Comparison of ENCODE assay signal across 1 cellular context in the genomic region with DNA sequence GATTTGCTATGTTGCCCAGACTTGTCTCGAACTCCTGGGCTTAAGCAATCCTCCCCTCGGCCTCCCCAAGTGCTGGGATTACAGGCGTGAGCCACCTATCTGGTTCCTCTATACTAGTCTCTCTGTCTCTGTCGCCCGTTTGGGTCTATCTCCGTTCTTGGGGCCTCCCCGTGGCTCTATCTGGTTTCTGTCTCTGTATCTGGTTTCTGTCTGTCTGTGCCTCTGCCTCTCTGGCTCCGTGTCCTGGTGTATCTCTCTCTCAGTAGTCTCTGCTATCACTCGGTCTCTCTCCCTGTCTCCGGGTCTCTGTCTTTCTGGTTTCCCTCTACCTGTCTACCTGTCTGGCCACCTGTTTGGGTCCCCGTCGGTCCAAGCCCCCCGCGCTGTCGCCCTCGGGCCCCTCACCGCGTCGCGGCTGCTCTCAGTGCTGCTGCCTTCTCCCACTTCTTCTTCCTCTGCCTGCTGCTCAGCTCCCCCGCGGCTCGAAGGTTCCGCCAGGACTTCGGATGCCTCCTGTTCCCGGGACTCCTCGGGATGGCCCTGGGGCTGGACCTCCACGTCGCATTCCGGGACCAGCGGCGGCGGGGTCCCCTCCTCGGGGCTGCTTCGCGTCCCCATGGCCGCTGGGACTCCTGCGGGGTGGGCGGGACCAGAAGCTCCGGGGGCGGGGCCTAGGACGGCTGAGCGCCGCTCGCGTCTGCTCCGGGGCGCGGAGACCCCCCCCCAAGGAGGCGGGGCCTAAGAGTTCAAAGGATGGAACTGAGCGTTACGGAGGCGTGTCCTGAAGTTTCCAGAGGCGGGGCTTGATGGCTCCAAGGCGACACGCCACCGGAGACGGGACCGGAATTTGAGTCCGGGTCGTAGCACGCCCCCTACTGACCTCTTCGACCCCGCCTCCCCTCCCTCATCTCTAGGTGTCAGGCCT.
TF ChIP-seq lines count a peak whose summit lies in the region.

No MANE protein-coding gene starts in this region.

TF ChIP-seq in HepG2, 621 proteins besides CTCF, POLR2A, EP300 and RAD21 (continued from another document and continues in another):
- TF ChIP-seq, protein P1, sequence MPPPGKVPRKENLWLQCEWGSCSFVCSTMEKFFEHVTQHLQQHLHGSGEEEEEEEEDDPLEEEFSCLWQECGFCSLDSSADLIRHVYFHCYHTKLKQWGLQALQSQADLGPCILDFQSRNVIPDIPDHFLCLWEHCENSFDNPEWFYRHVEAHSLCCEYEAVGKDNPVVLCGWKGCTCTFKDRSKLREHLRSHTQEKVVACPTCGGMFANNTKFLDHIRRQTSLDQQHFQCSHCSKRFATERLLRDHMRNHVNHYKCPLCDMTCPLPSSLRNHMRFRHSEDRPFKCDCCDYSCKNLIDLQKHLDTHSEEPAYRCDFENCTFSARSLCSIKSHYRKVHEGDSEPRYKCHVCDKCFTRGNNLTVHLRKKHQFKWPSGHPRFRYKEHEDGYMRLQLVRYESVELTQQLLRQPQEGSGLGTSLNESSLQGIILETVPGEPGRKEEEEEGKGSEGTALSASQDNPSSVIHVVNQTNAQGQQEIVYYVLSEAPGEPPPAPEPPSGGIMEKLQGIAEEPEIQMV (CRISPR knock-in tag; IDR thresholded peaks at IDR 0.05; ENCODE audit: low read depth), result no peak; the same call in 1 of the 2 replicates
- 0 out of 2 replicates have a peak, but pooled peaks have one; percentile 66 for TF ChIP-seq MAZ (IDR thresholded peaks at IDR 0.05; ENCODE audit: borderline replicate concordance, low read depth, low read length)
- no peak; the same call in 1 of the 2 replicates for TF ChIP-seq MAZ (CRISPR knock-in tag; IDR thresholded peaks at IDR 0.05; ENCODE audit: low read depth)
- no peak for TF ChIP-seq NFIB (CRISPR knock-in tag; IDR thresholded peaks at IDR 0.05; ENCODE audit: borderline replicate concordance)
- no peak for TF ChIP-seq CBX2 (IDR thresholded peaks at IDR 0.05; ENCODE audit: low read depth, low read length)
- TF ChIP-seq CBX2 (CRISPR knock-in tag; IDR thresholded peaks at IDR 0.05; ENCODE audit: low read depth), result no peak
- no peak for TF ChIP-seq ZNF282 (IDR thresholded peaks at IDR 0.05; ENCODE audit: partially characterized antibody)
- TF ChIP-seq IRF2 (CRISPR knock-in tag; IDR thresholded peaks at IDR 0.05), result no peak
- TF ChIP-seq, protein P2, sequence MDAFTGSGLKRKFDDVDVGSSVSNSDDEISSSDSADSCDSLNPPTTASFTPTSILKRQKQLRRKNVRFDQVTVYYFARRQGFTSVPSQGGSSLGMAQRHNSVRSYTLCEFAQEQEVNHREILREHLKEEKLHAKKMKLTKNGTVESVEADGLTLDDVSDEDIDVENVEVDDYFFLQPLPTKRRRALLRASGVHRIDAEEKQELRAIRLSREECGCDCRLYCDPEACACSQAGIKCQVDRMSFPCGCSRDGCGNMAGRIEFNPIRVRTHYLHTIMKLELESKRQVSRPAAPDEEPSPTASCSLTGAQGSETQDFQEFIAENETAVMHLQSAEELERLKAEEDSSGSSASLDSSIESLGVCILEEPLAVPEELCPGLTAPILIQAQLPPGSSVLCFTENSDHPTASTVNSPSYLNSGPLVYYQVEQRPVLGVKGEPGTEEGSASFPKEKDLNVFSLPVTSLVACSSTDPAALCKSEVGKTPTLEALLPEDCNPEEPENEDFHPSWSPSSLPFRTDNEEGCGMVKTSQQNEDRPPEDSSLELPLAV (CRISPR knock-in tag; conservative IDR thresholded peaks at IDR 0.05; ENCODE audit: low read depth), result no peak
- no peak for TF ChIP-seq ZNF737 (CRISPR knock-in tag; IDR thresholded peaks at IDR 0.05; ENCODE audit: borderline replicate concordance)
- TF ChIP-seq, protein P3, sequence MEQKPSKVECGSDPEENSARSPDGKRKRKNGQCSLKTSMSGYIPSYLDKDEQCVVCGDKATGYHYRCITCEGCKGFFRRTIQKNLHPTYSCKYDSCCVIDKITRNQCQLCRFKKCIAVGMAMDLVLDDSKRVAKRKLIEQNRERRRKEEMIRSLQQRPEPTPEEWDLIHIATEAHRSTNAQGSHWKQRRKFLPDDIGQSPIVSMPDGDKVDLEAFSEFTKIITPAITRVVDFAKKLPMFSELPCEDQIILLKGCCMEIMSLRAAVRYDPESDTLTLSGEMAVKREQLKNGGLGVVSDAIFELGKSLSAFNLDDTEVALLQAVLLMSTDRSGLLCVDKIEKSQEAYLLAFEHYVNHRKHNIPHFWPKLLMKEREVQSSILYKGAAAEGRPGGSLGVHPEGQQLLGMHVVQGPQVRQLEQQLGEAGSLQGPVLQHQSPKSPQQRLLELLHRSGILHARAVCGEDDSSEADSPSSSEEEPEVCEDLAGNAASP (CRISPR knock-in tag; IDR thresholded peaks at IDR 0.05; ENCODE audit: borderline replicate concordance), result no peak
- TF ChIP-seq POLR2AphosphoS5 (IDR thresholded peaks at IDR 0.05; ENCODE audit: low read depth, low read length), result peak; percentile 62
- TF ChIP-seq, protein P4, sequence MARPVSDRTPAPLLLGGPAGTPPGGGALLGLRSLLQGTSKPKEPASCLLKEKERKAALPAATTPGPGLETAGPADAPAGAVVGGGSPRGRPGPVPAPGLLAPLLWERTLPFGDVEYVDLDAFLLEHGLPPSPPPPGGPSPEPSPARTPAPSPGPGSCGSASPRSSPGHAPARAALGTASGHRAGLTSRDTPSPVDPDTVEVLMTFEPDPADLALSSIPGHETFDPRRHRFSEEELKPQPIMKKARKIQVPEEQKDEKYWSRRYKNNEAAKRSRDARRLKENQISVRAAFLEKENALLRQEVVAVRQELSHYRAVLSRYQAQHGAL (CRISPR knock-in tag; IDR thresholded peaks at IDR 0.05; ENCODE audit: not compliant biosample characterization), result no peak
- TF ChIP-seq U2AF1 (optimal IDR thresholded peaks at IDR 0.05; ENCODE audit: low read depth, low read length), result no peak
- TF ChIP-seq ZNF674 (CRISPR knock-in tag; IDR thresholded peaks at IDR 0.05; ENCODE audit: low read depth), result no peak
- no peak; the same call in 1 of the 2 replicates for TF ChIP-seq ARNTL (CRISPR knock-in tag; IDR thresholded peaks at IDR 0.05)
- TF ChIP-seq KAT8 (CRISPR knock-in tag; IDR thresholded peaks at IDR 0.05), result no peak; the same call in 1 of the 2 replicates
- TF ChIP-seq, protein P5, sequence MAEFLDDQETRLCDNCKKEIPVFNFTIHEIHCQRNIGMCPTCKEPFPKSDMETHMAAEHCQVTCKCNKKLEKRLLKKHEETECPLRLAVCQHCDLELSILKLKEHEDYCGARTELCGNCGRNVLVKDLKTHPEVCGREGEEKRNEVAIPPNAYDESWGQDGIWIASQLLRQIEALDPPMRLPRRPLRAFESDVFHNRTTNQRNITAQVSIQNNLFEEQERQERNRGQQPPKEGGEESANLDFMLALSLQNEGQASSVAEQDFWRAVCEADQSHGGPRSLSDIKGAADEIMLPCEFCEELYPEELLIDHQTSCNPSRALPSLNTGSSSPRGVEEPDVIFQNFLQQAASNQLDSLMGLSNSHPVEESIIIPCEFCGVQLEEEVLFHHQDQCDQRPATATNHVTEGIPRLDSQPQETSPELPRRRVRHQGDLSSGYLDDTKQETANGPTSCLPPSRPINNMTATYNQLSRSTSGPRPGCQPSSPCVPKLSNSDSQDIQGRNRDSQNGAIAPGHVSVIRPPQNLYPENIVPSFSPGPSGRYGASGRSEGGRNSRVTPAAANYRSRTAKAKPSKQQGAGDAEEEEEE (CRISPR knock-in tag; IDR thresholded peaks at IDR 0.05; ENCODE audit: borderline replicate concordance), result no peak
- 0 out of 2 replicates have a peak, but pooled peaks have one; percentile 39 for TF ChIP-seq ZNF225 (CRISPR knock-in tag; IDR thresholded peaks at IDR 0.05)
- TF ChIP-seq, protein P6, sequence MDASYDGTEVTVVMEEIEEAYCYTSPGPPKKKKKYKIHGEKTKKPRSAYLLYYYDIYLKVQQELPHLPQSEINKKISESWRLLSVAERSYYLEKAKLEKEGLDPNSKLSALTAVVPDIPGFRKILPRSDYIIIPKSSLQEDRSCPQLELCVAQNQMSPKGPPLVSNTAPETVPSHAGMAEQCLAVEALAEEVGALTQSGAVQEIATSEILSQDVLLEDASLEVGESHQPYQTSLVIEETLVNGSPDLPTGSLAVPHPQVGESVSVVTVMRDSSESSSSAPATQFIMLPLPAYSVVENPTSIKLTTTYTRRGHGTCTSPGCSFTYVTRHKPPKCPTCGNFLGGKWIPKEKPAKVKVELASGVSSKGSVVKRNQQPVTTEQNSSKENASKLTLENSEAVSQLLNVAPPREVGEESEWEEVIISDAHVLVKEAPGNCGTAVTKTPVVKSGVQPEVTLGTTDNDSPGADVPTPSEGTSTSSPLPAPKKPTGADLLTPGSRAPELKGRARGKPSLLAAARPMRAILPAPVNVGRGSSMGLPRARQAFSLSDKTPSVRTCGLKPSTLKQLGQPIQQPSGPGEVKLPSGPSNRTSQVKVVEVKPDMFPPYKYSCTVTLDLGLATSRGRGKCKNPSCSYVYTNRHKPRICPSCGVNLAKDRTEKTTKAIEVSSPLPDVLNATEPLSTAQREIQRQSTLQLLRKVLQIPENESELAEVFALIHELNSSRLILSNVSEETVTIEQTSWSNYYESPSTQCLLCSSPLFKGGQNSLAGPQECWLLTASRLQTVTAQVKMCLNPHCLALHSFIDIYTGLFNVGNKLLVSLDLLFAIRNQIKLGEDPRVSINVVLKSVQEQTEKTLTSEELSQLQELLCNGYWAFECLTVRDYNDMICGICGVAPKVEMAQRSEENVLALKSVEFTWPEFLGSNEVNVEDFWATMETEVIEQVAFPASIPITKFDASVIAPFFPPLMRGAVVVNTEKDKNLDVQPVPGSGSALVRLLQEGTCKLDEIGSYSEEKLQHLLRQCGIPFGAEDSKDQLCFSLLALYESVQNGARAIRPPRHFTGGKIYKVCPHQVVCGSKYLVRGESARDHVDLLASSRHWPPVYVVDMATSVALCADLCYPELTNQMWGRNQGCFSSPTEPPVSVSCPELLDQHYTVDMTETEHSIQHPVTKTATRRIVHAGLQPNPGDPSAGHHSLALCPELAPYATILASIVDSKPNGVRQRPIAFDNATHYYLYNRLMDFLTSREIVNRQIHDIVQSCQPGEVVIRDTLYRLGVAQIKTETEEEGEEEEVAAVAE (CRISPR knock-in tag; IDR thresholded peaks at IDR 0.05; ENCODE audit: borderline replicate concordance), result no peak
- TF ChIP-seq PHB2 (IDR thresholded peaks at IDR 0.05; ENCODE audit: partially characterized antibody), result no peak
- no peak for TF ChIP-seq GZF1 (CRISPR knock-in tag; IDR thresholded peaks at IDR 0.05)
- TF ChIP-seq ZNF556 (CRISPR knock-in tag; IDR thresholded peaks at IDR 0.05; ENCODE audit: borderline replicate concordance), result peak; percentile 51; the same call in 1 of the 2 replicates
- TF ChIP-seq, protein P7, sequence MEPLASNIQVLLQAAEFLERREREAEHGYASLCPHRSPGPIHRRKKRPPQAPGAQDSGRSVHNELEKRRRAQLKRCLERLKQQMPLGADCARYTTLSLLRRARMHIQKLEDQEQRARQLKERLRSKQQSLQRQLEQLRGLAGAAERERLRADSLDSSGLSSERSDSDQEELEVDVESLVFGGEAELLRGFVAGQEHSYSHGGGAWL (CRISPR knock-in tag; IDR thresholded peaks at IDR 0.05), result no peak
- TF ChIP-seq ZNF224 (CRISPR knock-in tag; IDR thresholded peaks at IDR 0.05), result no peak
- TF ChIP-seq ONECUT2 (CRISPR knock-in tag; IDR thresholded peaks at IDR 0.05), result no peak
- no peak for TF ChIP-seq ZSCAN30 (CRISPR knock-in tag; IDR thresholded peaks at IDR 0.05)
- TF ChIP-seq HNF4A (CRISPR knock-in tag; IDR thresholded peaks at IDR 0.05), result no peak
- no peak for TF ChIP-seq KAT2B (IDR thresholded peaks at IDR 0.05; ENCODE audit: borderline replicate concordance, low read depth, low read length)
- no peak for TF ChIP-seq CAMTA2 (CRISPR knock-in tag; IDR thresholded peaks at IDR 0.05; ENCODE audit: borderline replicate concordance)
- TF ChIP-seq ZNF326 (CRISPR knock-in tag; IDR thresholded peaks at IDR 0.05; ENCODE audit: borderline replicate concordance), result no peak
- TF ChIP-seq NCOA5 (CRISPR knock-in tag; IDR thresholded peaks at IDR 0.05), result no peak
- TF ChIP-seq NCOA1 (CRISPR knock-in tag; IDR thresholded peaks at IDR 0.05), result no peak
- TF ChIP-seq, protein P8, sequence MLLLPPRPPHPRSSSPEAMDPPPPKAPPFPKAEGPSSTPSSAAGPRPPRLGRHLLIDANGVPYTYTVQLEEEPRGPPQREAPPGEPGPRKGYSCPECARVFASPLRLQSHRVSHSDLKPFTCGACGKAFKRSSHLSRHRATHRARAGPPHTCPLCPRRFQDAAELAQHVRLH (CRISPR knock-in tag; IDR thresholded peaks at IDR 0.05; ENCODE audit: borderline replicate concordance, low read depth), result no peak; the same call in 1 of the 2 replicates
- no peak for TF ChIP-seq ZNF766 (CRISPR knock-in tag; IDR thresholded peaks at IDR 0.05; ENCODE audit: borderline replicate concordance)
- TF ChIP-seq, protein P9, sequence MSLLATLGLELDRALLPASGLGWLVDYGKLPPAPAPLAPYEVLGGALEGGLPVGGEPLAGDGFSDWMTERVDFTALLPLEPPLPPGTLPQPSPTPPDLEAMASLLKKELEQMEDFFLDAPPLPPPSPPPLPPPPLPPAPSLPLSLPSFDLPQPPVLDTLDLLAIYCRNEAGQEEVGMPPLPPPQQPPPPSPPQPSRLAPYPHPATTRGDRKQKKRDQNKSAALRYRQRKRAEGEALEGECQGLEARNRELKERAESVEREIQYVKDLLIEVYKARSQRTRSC (CRISPR knock-in tag; IDR thresholded peaks at IDR 0.05; ENCODE audit: low read depth), result no peak
- TF ChIP-seq, protein P10, sequence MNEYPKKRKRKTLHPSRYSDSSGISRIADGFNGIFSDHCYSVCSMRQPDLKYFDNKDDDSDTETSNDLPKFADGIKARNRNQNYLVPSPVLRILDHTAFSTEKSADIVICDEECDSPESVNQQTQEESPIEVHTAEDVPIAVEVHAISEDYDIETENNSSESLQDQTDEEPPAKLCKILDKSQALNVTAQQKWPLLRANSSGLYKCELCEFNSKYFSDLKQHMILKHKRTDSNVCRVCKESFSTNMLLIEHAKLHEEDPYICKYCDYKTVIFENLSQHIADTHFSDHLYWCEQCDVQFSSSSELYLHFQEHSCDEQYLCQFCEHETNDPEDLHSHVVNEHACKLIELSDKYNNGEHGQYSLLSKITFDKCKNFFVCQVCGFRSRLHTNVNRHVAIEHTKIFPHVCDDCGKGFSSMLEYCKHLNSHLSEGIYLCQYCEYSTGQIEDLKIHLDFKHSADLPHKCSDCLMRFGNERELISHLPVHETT (CRISPR knock-in tag; conservative IDR thresholded peaks at IDR 0.05), result no peak
- no peak for TF ChIP-seq ZNF383 (CRISPR knock-in tag; IDR thresholded peaks at IDR 0.05; ENCODE audit: borderline replicate concordance)
- TF ChIP-seq, protein P11, sequence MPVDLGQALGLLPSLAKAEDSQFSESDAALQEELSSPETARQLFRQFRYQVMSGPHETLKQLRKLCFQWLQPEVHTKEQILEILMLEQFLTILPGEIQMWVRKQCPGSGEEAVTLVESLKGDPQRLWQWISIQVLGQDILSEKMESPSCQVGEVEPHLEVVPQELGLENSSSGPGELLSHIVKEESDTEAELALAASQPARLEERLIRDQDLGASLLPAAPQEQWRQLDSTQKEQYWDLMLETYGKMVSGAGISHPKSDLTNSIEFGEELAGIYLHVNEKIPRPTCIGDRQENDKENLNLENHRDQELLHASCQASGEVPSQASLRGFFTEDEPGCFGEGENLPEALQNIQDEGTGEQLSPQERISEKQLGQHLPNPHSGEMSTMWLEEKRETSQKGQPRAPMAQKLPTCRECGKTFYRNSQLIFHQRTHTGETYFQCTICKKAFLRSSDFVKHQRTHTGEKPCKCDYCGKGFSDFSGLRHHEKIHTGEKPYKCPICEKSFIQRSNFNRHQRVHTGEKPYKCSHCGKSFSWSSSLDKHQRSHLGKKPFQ (CRISPR knock-in tag; IDR thresholded peaks at IDR 0.05; ENCODE audit: insufficient replicate concordance), result no peak
- TF ChIP-seq, protein P12, sequence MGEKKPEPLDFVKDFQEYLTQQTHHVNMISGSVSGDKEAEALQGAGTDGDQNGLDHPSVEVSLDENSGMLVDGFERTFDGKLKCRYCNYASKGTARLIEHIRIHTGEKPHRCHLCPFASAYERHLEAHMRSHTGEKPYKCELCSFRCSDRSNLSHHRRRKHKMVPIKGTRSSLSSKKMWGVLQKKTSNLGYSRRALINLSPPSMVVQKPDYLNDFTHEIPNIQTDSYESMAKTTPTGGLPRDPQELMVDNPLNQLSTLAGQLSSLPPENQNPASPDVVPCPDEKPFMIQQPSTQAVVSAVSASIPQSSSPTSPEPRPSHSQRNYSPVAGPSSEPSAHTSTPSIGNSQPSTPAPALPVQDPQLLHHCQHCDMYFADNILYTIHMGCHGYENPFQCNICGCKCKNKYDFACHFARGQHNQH (CRISPR knock-in tag; IDR thresholded peaks at IDR 0.05), result peak; percentile 32
